In the genomic region with DNA sequence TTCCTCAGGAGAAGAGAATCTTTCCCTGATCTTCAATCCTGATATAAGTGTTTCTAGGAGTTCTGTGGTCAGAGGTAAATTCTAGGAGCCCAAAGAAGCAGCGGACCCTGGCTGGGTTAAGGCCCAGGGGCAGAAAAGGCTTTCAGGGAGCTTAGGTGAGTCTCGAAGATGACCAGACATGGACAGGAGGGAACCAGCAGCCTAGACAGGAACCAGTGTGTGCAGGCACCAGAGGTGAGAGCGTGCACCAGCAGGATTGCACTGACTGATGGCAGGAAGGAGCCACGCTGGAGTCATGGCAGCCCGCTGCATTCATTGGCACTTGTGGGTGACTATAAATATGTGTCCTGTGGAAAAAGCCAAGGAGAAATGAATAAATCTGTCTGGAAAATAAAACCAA, we compare ENCODE assay signal across 26 cellular contexts.
"Had no signal": no experiment of that assay in that cellular context is flagged by ENCODE, and none has a peak within 500 bp of the region (broad histone marks: within the 10 kb centered on the region; RNA-seq: fewer than 3 reads in every experiment).

No MANE protein-coding gene starts in this region.

- DNase-seq: stimulated activated CD4-positive, alpha-beta T cell treated with anti-CD3 and anti-CD28 coated beads, Interleukin-2, amount 100 ng/mL, for 48 hours; stimulated activated CD4-positive, alpha-beta T cell treated with anti-CD3 and anti-CD28 coated beads, Interleukin-4, amount 100 ng/mL, for 1 hour; stimulated activated CD4-positive, alpha-beta T cell treated with anti-CD3 and anti-CD28 coated beads, Interleukin-4, amount 100 ng/mL, for 24 hours; stimulated activated CD4-positive, alpha-beta T cell treated with anti-CD3 and anti-CD28 coated beads, Interleukin-4, amount 100 ng/mL, for 4 hours; stimulated activated CD8-positive, alpha-beta memory T cell treated with anti-CD3 and anti-CD28 coated beads, Interleukin-4, amount 100 ng/mL, for 48 hours; stimulated activated naive B cell treated with anti-CD40 and anti-IgM and Interleukin-4, amounts not matched to agents 10 μg/mL and 1 μg/mL and 100 μg/mL, for 72 hours; stimulated activated naive CD4-positive, alpha-beta T cell; stimulated activated naive CD4-positive, alpha-beta T cell treated with Interleukin-2 at 50 U/mL for 16 hours; stimulated activated naive CD8-positive, alpha-beta T cell treated with anti-CD3 and anti-CD28 coated beads, Interleukin-15, amount 100 ng/mL, for 72 hours; stimulated activated naive CD8-positive, alpha-beta T cell treated with anti-CD3 and anti-CD28 coated beads, Interleukin-15, Interleukin-2, amounts not matched to agents 100 U/mL and 50 U/mL, for 24 hours; stomach; substantia nigra; testis; thyroid gland; tibial artery; transverse colon; trophoblast cell; upper lobe of left lung; upper lobe of right lung; uterus had no signal

- H3K4me1 ChIP-seq: stomach, testis, thyroid gland, tibial artery, tibial nerve, transverse colon, upper lobe of left lung, upper lobe of right lung, uterus, vagina had no signal

- ATAC-seq: stimulated activated effector memory CD8-positive, alpha-beta T cell treated with anti-CD3 and anti-CD28 coated beads, Interleukin-12 subunit alpha, Interleukin-12 subunit beta, amount 100 ng/mL, for 72 hours; stimulated activated memory B cell treated with anti-CD40 and anti-IgM and Interleukin-4, amounts not matched to agents 10 μg/mL and 1 μg/mL and 100 μg/mL, for 72 hours; stimulated activated naive B cell treated with anti-CD40 and anti-IgM and Interleukin-4, amounts not matched to agents 10 μg/mL and 1 μg/mL and 100 μg/mL, for 72 hours; stimulated activated naive CD8-positive, alpha-beta T cell treated with anti-CD3 and anti-CD28 coated beads, Interleukin-15, amount 100 ng/mL, for 72 hours; stimulated activated naive CD8-positive, alpha-beta T cell treated with anti-CD3 and anti-CD28 coated beads, Interleukin-15, Interleukin-2, amounts not matched to agents 100 U/mL and 50 U/mL, for 24 hours; upper lobe of right lung had no signal

- H3K36me3 ChIP-seq: stomach, suprapubic skin, thoracic aorta, thyroid gland, tibial artery, tibial nerve, transverse colon, upper lobe of left lung, upper lobe of right lung, uterus, vagina had no signal

- H3K27ac ChIP-seq: stomach, suprapubic skin, testis, thoracic aorta, thyroid gland, tibial artery, tibial nerve, transverse colon, upper lobe of left lung, upper lobe of right lung, uterus, vagina had no signal

- H3K9me3 ChIP-seq: stomach, suprapubic skin, testis, thoracic aorta, thyroid gland, tibial artery, tibial nerve, transverse colon, upper lobe of left lung, upper lobe of right lung, uterus, vagina had no signal

- H3K27me3 ChIP-seq: suprapubic skin, testis, thyroid gland, tibial artery, tibial nerve, transverse colon, upper lobe of left lung, upper lobe of right lung, uterus, vagina had no signal

- H3K4me3 ChIP-seq: stomach, suprapubic skin, testis, thoracic aorta, thyroid gland, tibial artery, tibial nerve, transverse colon, upper lobe of left lung, upper lobe of right lung, uterus, vagina had no signal
